16 cellular contexts compared by ENCODE assay signal in genomic region chr2:112712465-112712864, GRCh38. TPM values are rescaled to one million over a fixed set of nuclear protein-coding genes. Genes with fewer than 3 reads are reported as not detected.
"Had no signal": no experiment of that assay in that cellular context is flagged by ENCODE, and none has a peak within 500 bp of the region (broad histone marks: within the 10 kb centered on the region; RNA-seq: fewer than 3 reads in every experiment).

No MANE protein-coding gene starts in this region.

- H3K79me2 ChIP-seq: hepatocyte had no signal

- DNase-seq: activated effector memory CD4-positive, alpha-beta T cell treated with Interleukin-2 at 50 U/mL for 16 hours; activated T-cell treated with anti-CD3 and anti-CD28 coated beads for 4 hours; amniotic stem cell; body of pancreas; effector memory CD4-positive, alpha-beta T cell; retina; small intestine; T-helper 9 cell had no signal

- H3K4me3 ChIP-seq: body of pancreas, gastroesophageal sphincter, hepatocyte, upper lobe of left lung had no signal

- H2AFZ ChIP-seq: hepatocyte had no signal

- H3K4me2 ChIP-seq: hepatocyte had no signal

- H3K27ac ChIP-seq: body of pancreas, gastroesophageal sphincter, hepatocyte, upper lobe of left lung had no signal

- H3K27me3 ChIP-seq: body of pancreas, hepatocyte, upper lobe of left lung had no signal

- H3K36me3 ChIP-seq: gastroesophageal sphincter, upper lobe of left lung had no signal

- ATAC-seq: body of pancreas, gastroesophageal sphincter had no signal

- H3K4me1 ChIP-seq: body of pancreas, gastroesophageal sphincter had no signal

- FAIRE-seq: small intestine had no signal

- H3K9me3 ChIP-seq: body of pancreas, gastroesophageal sphincter, upper lobe of left lung had no signal

RNA-seq across cellular contexts. Expression of gene NT5DC4, which starts 8.4 kb away (rescaled TPM):
- total RNA-seq: activated CD8-positive, alpha-beta T cell treated with anti-CD3 and anti-CD28 coated beads for 36 hours; activated naive CD4-positive, alpha-beta T cell treated with anti-CD3 and anti-CD28 coated beads, Interleukin-2, amount 50 U/mL, for 72 hours; body of pancreas; fibroblast of lung; lower leg skin had no signal
- polyA plus RNA-seq: fibroblast of lung, neural cell had no signal
